ENCODE assay signal across 23 cellular contexts in the genomic region with DNA sequence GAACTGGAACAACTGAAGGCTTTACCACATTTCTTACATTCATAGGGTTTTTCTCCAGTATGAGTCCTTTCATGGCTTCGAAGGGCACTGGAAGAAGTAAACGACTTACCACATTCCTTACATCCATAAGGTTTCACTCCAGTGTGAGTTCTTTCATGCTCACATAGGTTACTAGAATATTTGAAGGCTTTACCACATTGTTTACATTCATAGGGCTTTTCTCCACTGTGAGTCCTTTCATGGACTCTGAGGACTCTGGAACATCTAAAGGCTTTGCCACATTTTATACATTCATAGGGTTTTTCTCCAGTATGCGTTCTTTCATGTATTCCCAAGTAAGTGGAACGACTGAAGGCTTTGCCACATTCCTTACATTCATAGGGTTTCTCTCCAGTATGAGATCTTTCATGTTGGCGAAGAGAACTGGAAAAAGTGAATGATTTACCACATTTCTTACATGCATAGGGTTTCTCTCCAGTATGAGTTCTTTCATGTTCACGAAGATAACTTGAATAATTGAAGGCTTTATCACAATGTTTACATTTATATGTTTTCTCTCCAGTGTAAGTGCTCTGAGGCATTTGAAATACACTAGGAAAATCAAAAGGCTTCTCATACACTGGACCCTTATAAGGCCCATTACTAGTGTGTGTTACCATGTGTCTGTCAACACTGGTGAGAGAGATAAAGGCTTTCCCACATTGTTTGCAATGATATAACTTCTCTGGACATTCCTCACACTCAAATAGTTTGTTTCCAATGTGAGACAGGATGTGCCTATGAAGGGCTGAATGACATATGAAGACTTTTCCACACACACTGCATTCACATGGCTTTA. TPM values are rescaled to one million over a fixed set of nuclear protein-coding genes. Genes with fewer than 3 reads are reported as not detected.
"Had no signal": no experiment of that assay in that cellular context is flagged by ENCODE, and none has a peak within 500 bp of the region (broad histone marks: within the 10 kb centered on the region; RNA-seq: fewer than 3 reads in every experiment).

No MANE protein-coding gene starts in this region.

- FAIRE-seq: urothelium cell line had no signal

- H3K4me1 ChIP-seq: parathyroid adenoma, suprapubic skin, tibial nerve had no signal

- ATAC-seq: activated T-cell treated with anti-CD3 and anti-CD28 coated beads, Interleukin-2, amount 50 U/mL, for 72 hours; left lobe of liver; right cardiac atrium; T-helper 17 cell had no signal

- H3K27ac ChIP-seq: parathyroid adenoma, skin epidermis, suprapubic skin, tibial nerve had no signal

- DNase-seq: activated CD4-positive, alpha-beta memory T cell treated with anti-CD3 and anti-CD28 coated beads for 36 hours; activated CD4-positive, alpha-beta T cell treated with anti-CD3 and anti-CD28 coated beads for 48 hours; activated CD4-positive, CD25-positive, alpha-beta regulatory T cell; activated effector memory CD4-positive, alpha-beta T cell treated with Interleukin-2 at 50 U/mL for 16 hours; activated naive CD4-positive, alpha-beta T cell treated with anti-CD3 and anti-CD28 coated beads, Interleukin-2, amount 10 ng/mL, durations not matched to agents 7 days and 5 days; activated T-cell treated with anti-CD3 and anti-CD28 coated beads, Interleukin-2, amount 50 U/mL, for 72 hours; effector CD4-positive, alpha-beta T cell; foreskin melanocyte; immature natural killer cell; right cardiac atrium; stimulated activated CD4-positive, alpha-beta T cell treated with anti-CD3 and anti-CD28 coated beads, Interleukin-1b, Interleukin-23, amount 100 ng/mL, for 48 hours; T-helper 17 cell had no signal

- H3K4me1 Mint-ChIP-seq: activated naive CD4-positive, alpha-beta T cell treated with anti-CD3 and anti-CD28 coated beads, Interleukin-2, amount 10 ng/mL, durations not matched to agents 7 days and 5 days; immature natural killer cell; mesothelial cell of epicardium; nephron; T-helper 17 cell had no signal

- H3K27me3 ChIP-seq: suprapubic skin, tibial nerve had no signal

- H3K79me2 ChIP-seq: parathyroid adenoma had no signal

- H2AFZ ChIP-seq: parathyroid adenoma had no signal

- H3K27me3 Mint-ChIP-seq: activated CD4-positive, alpha-beta memory T cell treated with anti-CD3 and anti-CD28 coated beads for 36 hours; activated naive CD4-positive, alpha-beta T cell treated with anti-CD3 and anti-CD28 coated beads, Interleukin-2, amount 10 ng/mL, durations not matched to agents 7 days and 5 days; dendritic cell treated with granulocyte-macrophage colony-stimulating factor and Interleukin-4, amounts not matched to agents 40 ng/mL and 50 ng/mL, for 4 days; stimulated activated naive CD8-positive, alpha-beta T cell treated with anti-CD3 and anti-CD28 coated beads, Interleukin-15, Interleukin-2, amounts not matched to agents 100 ng/mL and 50 ng/mL, for 24 hours; T-helper 17 cell had no signal

- H3K4me3 ChIP-seq: lung, skin epidermis, suprapubic skin, tibial nerve had no signal

- H3K27ac Mint-ChIP-seq: activated CD4-positive, alpha-beta memory T cell treated with anti-CD3 and anti-CD28 coated beads for 36 hours; activated naive CD4-positive, alpha-beta T cell treated with anti-CD3 and anti-CD28 coated beads, Interleukin-2, amount 10 ng/mL, durations not matched to agents 7 days and 5 days; activated T-cell treated with anti-CD3 and anti-CD28 coated beads, Interleukin-2, amount 50 U/mL, for 72 hours; dendritic cell treated with granulocyte-macrophage colony-stimulating factor and Interleukin-4, amounts not matched to agents 40 ng/mL and 50 ng/mL, for 4 days; immature natural killer cell; mesothelial cell of epicardium; nephron; stimulated activated naive CD8-positive, alpha-beta T cell treated with anti-CD3 and anti-CD28 coated beads, Interleukin-15, Interleukin-2, amounts not matched to agents 100 ng/mL and 50 ng/mL, for 24 hours; T-helper 17 cell had no signal

- H3K9ac ChIP-seq: parathyroid adenoma had no signal

- H3K4me3 Mint-ChIP-seq: activated CD4-positive, alpha-beta memory T cell treated with anti-CD3 and anti-CD28 coated beads for 36 hours; activated naive CD4-positive, alpha-beta T cell treated with anti-CD3 and anti-CD28 coated beads, Interleukin-2, amount 10 ng/mL, durations not matched to agents 7 days and 5 days; activated T-cell treated with anti-CD3 and anti-CD28 coated beads, Interleukin-2, amount 50 U/mL, for 72 hours; dendritic cell treated with granulocyte-macrophage colony-stimulating factor and Interleukin-4, amounts not matched to agents 40 ng/mL and 50 ng/mL, for 4 days; immature natural killer cell; mesothelial cell of epicardium; nephron; stimulated activated naive CD8-positive, alpha-beta T cell treated with anti-CD3 and anti-CD28 coated beads, Interleukin-15, Interleukin-2, amounts not matched to agents 100 ng/mL and 50 ng/mL, for 24 hours; T-helper 17 cell had no signal

RNA-seq across cellular contexts. Expression of a gene that starts 29.8 kb away (rescaled TPM):
- total RNA-seq: left lobe of liver, T-helper 17 cell had no signal
- polyA plus RNA-seq: immature natural killer cell had no signal
